Comparison of ENCODE assay signal across 8 cellular contexts in the genomic region with DNA sequence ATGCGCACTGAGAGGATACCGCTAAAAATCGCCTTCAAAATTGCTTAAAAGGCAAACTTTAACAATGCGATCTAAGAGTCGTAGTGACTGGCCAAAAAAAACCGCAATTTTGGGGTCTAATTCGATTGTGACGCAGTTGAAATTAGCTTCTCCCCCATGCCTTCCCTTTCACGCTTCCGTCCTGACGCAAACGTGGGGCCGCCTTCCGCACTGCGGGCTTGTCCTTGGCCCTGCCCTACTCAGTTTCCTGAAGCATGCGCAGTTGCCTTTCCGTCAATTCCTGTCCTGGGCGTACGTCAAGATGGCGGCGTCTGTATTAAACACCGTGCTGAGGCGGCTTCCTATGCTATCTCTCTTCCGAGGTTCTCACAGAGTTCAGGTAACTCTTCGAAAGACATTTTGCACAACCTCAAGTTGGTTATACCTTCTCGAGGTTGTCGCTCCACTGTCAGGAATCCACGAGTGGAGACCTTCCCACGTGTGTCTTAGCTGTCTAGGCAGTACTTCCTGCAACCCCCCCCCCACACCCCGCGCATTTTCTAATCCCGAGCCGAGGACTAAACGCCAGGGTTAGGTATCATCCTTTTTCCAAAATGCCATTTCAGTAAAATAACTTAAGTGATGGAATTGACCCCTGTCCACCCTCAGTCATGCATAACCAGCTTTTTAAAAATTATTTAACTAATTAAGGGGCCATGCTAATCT. TPM values are rescaled to one million over a fixed set of nuclear protein-coding genes. Genes with fewer than 3 reads are reported as not detected.
A peak's percentile ranks its signal among the peaks of the same experiment; 100 is the strongest.
DNase-seq lines count a peak whose midpoint lies in the region; ATAC-seq, FAIRE-seq and TF ChIP-seq lines count a peak whose summit lies in the region.

A gene (plus strand): TSS at position 276 of the 705 bp plus-strand sequence. CDS start 26 bp downstream, at position 302.

- no peaks in the 10 kb centered on the region for H3K9me3 ChIP-seq in endodermal cell (ENCODE audit: control insufficient read depth, low read length)

- peaks cover 59% of the 10 kb centered on the region for H3K36me3 Mint-ChIP-seq in activated CD8-positive, alpha-beta memory T cell treated with anti-CD3 and anti-CD28 coated beads, Interleukin-2, amount 10 ng/mL, durations not matched to agents 7 days and 5 days
- peaks cover 43% of the 10 kb centered on the region for H3K36me3 Mint-ChIP-seq in endodermal cell (ENCODE audit: low read depth)

- H3K4me1 Mint-ChIP-seq in activated CD8-positive, alpha-beta memory T cell treated with anti-CD3 and anti-CD28 coated beads, Interleukin-2, amount 10 ng/mL, durations not matched to agents 7 days and 5 days = peaks cover 39% of the 10 kb centered on the region
- peaks cover 16% of the 10 kb centered on the region for H3K4me1 Mint-ChIP-seq in endodermal cell

- CTCF ChIA-PET in activated CD8-positive, alpha-beta memory T cell treated with anti-CD3 and anti-CD28 coated beads, Interleukin-2, amount 10 ng/mL, durations not matched to agents 7 days and 5 days (lab: Charles Lee) = interaction anchor here (1.0 to 2.5 kb wide), 15 partner anchors 9 to 462 kb away, joined by 3 to 9 read pairs (median 5); a partner anchor contains a TSS

- WGBS in endodermal cell (ENCODE audit: insufficient coverage in 1 of 2, insufficient read length in 1 of 2), 2 experiments = 0 to 1% methylated on average over 26 to 34 of the region's 34 CpGs

- H3K36me3 ChIP-seq in endodermal cell (ENCODE audit: control insufficient read depth, insufficient read depth, low read length) = peaks cover 52% of the 10 kb centered on the region

- peak within 1 kb of the TSS; percentile 100 for H3K9ac ChIP-seq in endodermal cell (ENCODE audit: extremely low read depth, low read length, poor library complexity, severe bottlenecking)

- DNase-seq in COLO668 (lab: John Stamatoyannopoulos, UW; ENCODE audit: unreplicated experiment) (peak; percentile 91), HTR-8/SVneo (ENCODE audit: insufficient read length, low spot score) (peak; percentile 91), NOMO-1 treated with dmso at 0.1 percent for 144 hours (lab: John Stamatoyannopoulos, UW; ENCODE audit: unreplicated experiment) (peak; percentile 97), endodermal cell (peak; percentile 97), mesenteric fat pad (ENCODE audit: low spot score) (peak; percentile 97)
- peak; percentile 99 for DNase-seq in activated CD8-positive, alpha-beta memory T cell treated with anti-CD3 and anti-CD28 coated beads, Interleukin-2, amount 10 ng/mL, durations not matched to agents 7 days and 5 days
- DNase-seq in stimulated activated CD8-positive, alpha-beta memory T cell treated with anti-CD3 and anti-CD28 coated beads, Interleukin-15, amount 100 ng/mL, for 24 hours (ENCODE audit: low read depth) = peak; percentile 82

- H3K27ac ChIP-seq in endodermal cell (ENCODE audit: low read depth, low read length) = peak within 1 kb of the TSS; percentile 99

- no peaks in the 10 kb centered on the region for H3K9me3 Mint-ChIP-seq in activated CD8-positive, alpha-beta memory T cell treated with anti-CD3 and anti-CD28 coated beads, Interleukin-2, amount 10 ng/mL, durations not matched to agents 7 days and 5 days (ENCODE audit: low read depth)
- H3K9me3 Mint-ChIP-seq in endodermal cell = no peaks in the 10 kb centered on the region

- no peaks in the 10 kb centered on the region for H3K27me3 ChIP-seq in endodermal cell (ENCODE audit: control insufficient read depth, insufficient read depth, low read length, poor library complexity, severe bottlenecking)

- peak within 1 kb of the TSS; percentile 100 for H3K27ac Mint-ChIP-seq in activated CD8-positive, alpha-beta memory T cell treated with anti-CD3 and anti-CD28 coated beads, Interleukin-2, amount 10 ng/mL, durations not matched to agents 7 days and 5 days
- H3K27ac Mint-ChIP-seq in endodermal cell = peak within 1 kb of the TSS; percentile 100

- H3K4me1 ChIP-seq in endodermal cell (ENCODE audit: control insufficient read depth, insufficient read depth, low read length) = peaks cover 2% of the 10 kb centered on the region

- no peak for FAIRE-seq in HTR-8/SVneo (lab: Jason Lieb, UNC)

- peak; percentile 68 for ATAC-seq in GM21367 (IDR thresholded peaks at IDR 0.05; ENCODE audit: unreplicated experiment)
- ATAC-seq in activated CD8-positive, alpha-beta memory T cell treated with anti-CD3 and anti-CD28 coated beads, Interleukin-2, amount 10 ng/mL, durations not matched to agents 7 days and 5 days = peak; percentile 82

- TF ChIP-seq CTCF in endodermal cell (conservative IDR thresholded peaks at IDR 0.05) = no peak

- peak within 1 kb of the TSS; percentile 94 for H3K4me3 ChIP-seq in endodermal cell (ENCODE audit: low read length)

- H3K27me3 Mint-ChIP-seq in activated CD8-positive, alpha-beta memory T cell treated with anti-CD3 and anti-CD28 coated beads, Interleukin-2, amount 10 ng/mL, durations not matched to agents 7 days and 5 days = peaks cover 3% of the 10 kb centered on the region
- H3K27me3 Mint-ChIP-seq in endodermal cell (ENCODE audit: insufficient read depth) = no peaks in the 10 kb centered on the region

- peak within 1 kb of the TSS; percentile 97 for H3K4me3 Mint-ChIP-seq in activated CD8-positive, alpha-beta memory T cell treated with anti-CD3 and anti-CD28 coated beads, Interleukin-2, amount 10 ng/mL, durations not matched to agents 7 days and 5 days
- H3K4me3 Mint-ChIP-seq in endodermal cell = peak within 1 kb of the TSS; percentile 99

RNA-seq across cellular contexts. Expression of the gene that starts here (rescaled TPM):
- total RNA-seq in activated CD8-positive, alpha-beta memory T cell treated with anti-CD3 and anti-CD28 coated beads, Interleukin-2, amount 10 ng/mL, durations not matched to agents 7 days and 5 days = 10 to 100 TPM; 48.2 to 65.7 TPM
- total RNA-seq in endodermal cell = 10 to 100 TPM; 37.6 to 39.7 TPM
- 48.6 TPM for polyA plus RNA-seq in endodermal cell (2013, experiment 1 of 2)
- polyA plus RNA-seq in endodermal cell (2013, experiment 2 of 2) = 45.3 TPM
- total RNA-seq in mesenteric fat pad = 44.4 TPM

Comparison
In these comparisons a context has a peak if more than half of its experiments do, and no peak if none do; other contexts are left out.
1. Peak in every context shown above with its lines: DNase-seq, ATAC-seq, H3K4me3 ChIP-seq and H3K27ac ChIP-seq.